ENCODE assay signal across 8 cellular contexts in the genomic region with DNA sequence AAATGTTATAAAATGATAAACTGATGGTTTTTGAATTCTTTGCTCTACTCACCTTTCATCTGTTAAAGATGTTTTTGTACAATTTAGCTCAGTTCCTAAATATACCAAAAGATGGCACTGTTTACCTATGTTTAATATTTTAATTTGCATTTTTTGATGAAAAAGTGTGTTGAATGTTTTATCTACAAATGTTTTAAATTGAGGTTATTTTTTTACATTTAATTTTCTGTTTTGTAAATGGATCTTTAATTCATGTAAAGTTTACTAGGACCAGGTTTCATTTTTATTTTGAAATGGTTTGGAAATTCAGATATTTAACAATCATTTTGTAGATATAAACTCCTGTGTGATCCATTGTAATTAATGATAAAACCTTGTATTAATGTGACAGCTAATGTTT. TPM values are rescaled to one million over a fixed set of nuclear protein-coding genes. Genes with fewer than 3 reads are reported as not detected.
A peak's percentile ranks its signal among the peaks of the same experiment; 100 is the strongest.
DNase-seq lines count a peak whose midpoint lies in the region; ATAC-seq, FAIRE-seq and TF ChIP-seq lines count a peak whose summit lies in the region.

No MANE protein-coding gene starts in this region.

- no peaks in the 10 kb centered on the region for H4K20me1 ChIP-seq in PC-3 (ENCODE audit: low read length)

- CTCF ChIA-PET in PC-3 (lab: Charles Lee) = interaction anchor here (0.6 to 1.8 kb wide), 8 partner anchors 261 to 1310 kb away, joined by 3 to 10 read pairs (median 3); partner anchors contain the start of gene SOX4

- H3K9me3 ChIP-seq in PC-3 (ENCODE audit: low read length) (no peaks in the 10 kb centered on the region), testis (no peaks in the 10 kb centered on the region)

- POLR2A ChIA-PET in PC-3 (lab: Charles Lee; ENCODE audit: unreplicated experiment) = interaction anchor here (0.6 to 1.0 kb wide), 2 partner anchors 311 to 1029 kb away, joined by 5 to 6 read pairs; partner anchors contain the start of gene SOX4

- peak; percentile 73 for FAIRE-seq in GM18507 (lab: Jason Lieb, UNC)

- no peaks in the 10 kb centered on the region for H3K9me2 ChIP-seq in PC-3 (replicated peaks; ENCODE audit: low read length)

- H3K27ac ChIP-seq in PC-3 (ENCODE audit: low read length) (no peak overlapping the region), testis (no peak overlapping the region)

- no peak for ATAC-seq in PC-3
- ATAC-seq in GM18873 (IDR thresholded peaks at IDR 0.05; ENCODE audit: low FRiP score, unreplicated experiment) = no peak

- BruUV-seq in PC-3 (replicated peaks; lab: Mats Ljungman, UMichigan) = no TSS peak

- H3K4me3 ChIP-seq in PC-3 (ENCODE audit: low read length) (no peak overlapping the region), foreskin fibroblast (ENCODE audit: low read depth in 1 of 2, low read length in 2 of 2) (no peak overlapping the region), testis (no peak overlapping the region)

- H3K36me3 ChIP-seq in PC-3 (ENCODE audit: low read depth, low read length) (no peaks in the 10 kb centered on the region), testis (ENCODE audit: low read depth, missing control alignments) (no peaks in the 10 kb centered on the region)

- DNase-seq in AG08396 (ENCODE audit: low spot score) = peak; percentile 9
- DNase-seq in GM18507 (ENCODE audit: extremely low spot score, insufficient read length, low read depth) = no peak
- peak; percentile 67 for DNase-seq in PC-3
- DNase-seq in foreskin fibroblast = peak in 1 of 2 donors; percentile 50
- DNase-seq in testis = no peak
- DNase-seq in cortex of kidney (lab: John Stamatoyannopoulos, UW) = no peak
- DNase-seq in NCI-H774 (lab: John Stamatoyannopoulos, UW) = no peak

- no peak overlapping the region for H3K4me2 ChIP-seq in PC-3 (ENCODE audit: low read length)

- H3K27me3 ChIP-seq in PC-3 (ENCODE audit: low read length) (no peaks in the 10 kb centered on the region), testis (no peaks in the 10 kb centered on the region)

- no peak for TF ChIP-seq POLR2A in testis (IDR thresholded peaks at IDR 0.05)

- H3K4me1 ChIP-seq in PC-3 (ENCODE audit: insufficient read depth, low read length) (peaks cover 5% of the 10 kb centered on the region), testis (no peaks in the 10 kb centered on the region)

- H3K79me2 ChIP-seq in PC-3 (ENCODE audit: low read length) = no peaks in the 10 kb centered on the region

- no peaks in the 10 kb centered on the region for H3F3A ChIP-seq in PC-3 (ENCODE audit: low read length, unreplicated experiment)

- TF ChIP-seq CTCF in PC-3 (conservative IDR thresholded peaks at IDR 0.05; ENCODE audit: low read depth, low read length) (peak; percentile 78), foreskin fibroblast (IDR thresholded peaks at IDR 0.05; ENCODE audit: low read depth, low read length) (peak; percentile 2), testis (IDR thresholded peaks at IDR 0.05) (peak; percentile 8 to 69 (median 34))

- intact Hi-C loops in PC-3 (cut with micrococcal nuclease) (loop anchor here (1.0 to 5.0 kb wide), 3 partner anchors 313 to 1025 kb away; no protein-coding TSS in a partner anchor), testis (cut with DNase I; ENCODE audit: low total_unique reads) (no loop called here)

- no peak overlapping the region for H2AFZ ChIP-seq in PC-3 (ENCODE audit: low read length)

- 0 out of 2 replicates have a peak overlapping the region, but pooled peaks have one; percentile 4 for H3K9ac ChIP-seq in PC-3 (ENCODE audit: low read length)

RNA-seq across cellular contexts. Expression of gene CDKAL1, which starts 30.0 kb away (rescaled TPM):
- total RNA-seq in PC-3 (2014; rRNA removed) (13.8 and 14.9 TPM in 2 replicates), testis (10 to 100 TPM; 16.1 to 18.5 TPM)
- 11.1 TPM for polyA plus RNA-seq in testis (ENCODE audit: insufficient read depth, low read depth, low replicate concordance)

Comparison
In these comparisons a context has a peak if more than half of its experiments do, and no peak if none do; other contexts are left out.
1. DNase-seq: peak in AG08396 (single experiment) and PC-3 (single experiment); none in GM18507 (single experiment), testis (single experiment), cortex of kidney (single experiment) and NCI-H774 (single experiment).
2. CTCF ChIP-seq: peak in every context shown above with its lines; median percentile 78 in PC-3; 34 in testis; 2 in foreskin fibroblast.